8 cellular contexts compared by ENCODE assay signal in the genomic region with DNA sequence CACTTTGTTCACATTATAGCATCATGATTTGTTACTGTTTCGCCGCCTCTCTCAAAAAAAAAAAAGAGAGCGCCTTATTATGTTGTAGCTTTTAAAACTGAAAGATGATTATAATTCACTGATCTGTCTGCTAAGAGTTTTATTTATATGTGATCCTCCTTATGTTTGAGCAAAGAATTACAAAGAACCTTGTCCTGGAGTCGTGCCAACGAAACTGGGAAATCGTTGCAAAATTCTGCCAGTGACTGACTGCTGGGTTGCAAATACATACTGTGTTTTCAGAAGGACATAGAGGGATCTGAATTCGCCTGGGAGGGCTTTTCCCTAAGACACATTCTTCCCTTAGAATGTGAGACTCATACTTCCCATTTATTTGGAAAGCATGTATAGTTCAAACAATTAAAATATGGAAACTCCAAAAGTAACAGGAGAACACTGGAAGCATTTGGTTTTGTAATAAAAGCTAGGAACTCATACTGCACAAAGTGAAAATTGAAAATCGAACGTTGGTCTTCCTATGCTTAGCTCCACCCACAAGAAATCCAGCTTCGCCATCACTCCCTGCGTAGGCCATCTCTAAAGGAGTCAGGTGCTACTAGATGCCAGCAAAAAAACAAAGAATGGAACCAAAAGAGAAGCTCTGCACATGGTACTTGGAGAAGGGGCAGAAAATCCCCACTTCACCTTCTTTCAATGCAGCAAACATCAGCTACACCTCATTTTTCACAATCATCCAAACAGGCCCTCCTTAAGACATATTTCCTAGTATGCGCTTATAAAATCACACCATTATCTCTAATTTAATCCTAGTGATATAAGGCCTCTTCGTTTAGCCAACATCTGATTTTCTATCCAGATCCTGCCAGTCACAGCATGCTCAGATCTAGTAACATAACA. TPM values are rescaled to one million over a fixed set of nuclear protein-coding genes. Genes with fewer than 3 reads are reported as not detected.
DNase-seq lines count a peak whose midpoint lies in the region; ATAC-seq and TF ChIP-seq lines count a peak whose summit lies in the region.
"Not testable (repeated sequence)": the region's sequence is repeated elsewhere in the genome, so short reads cannot be mapped to it uniquely, and the experiment has no call there.

No MANE protein-coding gene starts in this region.

- H3K9me3 ChIP-seq in AG04450 (ENCODE audit: control insufficient read depth, insufficient read depth, low read length); Panc1 (ENCODE audit: control insufficient read depth, insufficient read depth, low read depth, low read length); right cardiac atrium (ENCODE audit: control insufficient read depth, low read length); muscle layer of colon (ENCODE audit: low read length): not testable (repeated sequence)

- H3K27ac ChIP-seq in AG04450 (ENCODE audit: low read depth, low read length) (peak overlapping the region; percentile 4), Panc1 (ENCODE audit: low read length) (peak overlapping the region; percentile 98), dorsolateral prefrontal cortex (peak overlapping the region in 53 of 59 donors; percentile 9 to 98 (median 75)), right cardiac atrium (ENCODE audit: low read length) (peak overlapping the region; percentile 13), muscle layer of colon (ENCODE audit: low read depth, low read length) (peak overlapping the region; percentile 52)

- not testable (repeated sequence) for H3K27me3 Mint-ChIP-seq in activated T-helper 17 cell treated with anti-CD3 and anti-CD28 coated beads, Interleukin-2, amount 50 U/mL, for 72 hours

- H3K4me1 Mint-ChIP-seq in activated T-helper 17 cell treated with anti-CD3 and anti-CD28 coated beads, Interleukin-2, amount 50 U/mL, for 72 hours, result peaks cover 33% of the 10 kb centered on the region

- not testable (repeated sequence) for H3K36me3 ChIP-seq in Panc1 (ENCODE audit: control insufficient read depth, insufficient read depth, low read length); muscle layer of colon (ENCODE audit: insufficient read depth, low read length)

- WGBS in right cardiac atrium, result 38% methylated on average over 13 of the region's 13 CpGs

- not testable (repeated sequence) for H3K27me3 ChIP-seq in AG04450 (ENCODE audit: control insufficient read depth, insufficient read depth, low read length); Panc1 (ENCODE audit: control insufficient read depth, insufficient read depth, low read length); dorsolateral prefrontal cortex; right cardiac atrium (ENCODE audit: control insufficient read depth, insufficient read depth); muscle layer of colon (ENCODE audit: control insufficient read depth in 1 of 2, insufficient read depth in 2 of 2, low read length in 2 of 2)

- H3K9me3 Mint-ChIP-seq in activated T-helper 17 cell treated with anti-CD3 and anti-CD28 coated beads, Interleukin-2, amount 50 U/mL, for 72 hours, result not testable (repeated sequence)

- peaks cover 17% of the 10 kb centered on the region for H3K36me3 Mint-ChIP-seq in activated T-helper 17 cell treated with anti-CD3 and anti-CD28 coated beads, Interleukin-2, amount 50 U/mL, for 72 hours (ENCODE audit: low read depth)

- intact Hi-C loops in Panc1 (cut with micrococcal nuclease; ENCODE audit: unreplicated experiment), result loop anchor here (10.0 kb wide), 2 partner anchors 138 to 318 kb away; no protein-coding TSS in a partner anchor
- intact Hi-C loops in dorsolateral prefrontal cortex (cut with DNase I), result loop anchor here (5.0 to 10.0 kb wide), 4 partner anchors 81 to 321 kb away; no protein-coding TSS in a partner anchor
- intact Hi-C loops in right cardiac atrium (cut with DNase I), result loop anchor here in 1 of 4 donors (10.0 kb wide), 1 partner anchor 138 kb away; no protein-coding TSS in a partner anchor

- POLR2A ChIA-PET in AG04450 (lab: Yijun Ruan, JAX), result not testable (repeated sequence)
- POLR2A ChIA-PET in Panc1 (lab: Charles Lee), result interaction anchor here (0.5 to 2.3 kb wide), 8 partner anchors 13 to 311 kb away, joined by 3 to 17 read pairs (median 6); no protein-coding TSS in a partner anchor

- BruUV-seq in Panc1 (replicated peaks; lab: Mats Ljungman, UMichigan), result not testable (repeated sequence)

- DNase-seq in AG04450 (ENCODE audit: low read depth, low spot score); Panc1 (ENCODE audit: low read depth, low spot score); dorsolateral prefrontal cortex; right cardiac atrium: not testable (repeated sequence)
- peak; percentile 81 for DNase-seq in HT-29 (ENCODE audit: low spot score)
- DNase-seq in stimulated activated CD4-positive, alpha-beta T cell treated with anti-CD3 and anti-CD28 coated beads, Interleukin-15, amount 100 ng/mL, for 24 hours, result peak; percentile 32

- not testable (repeated sequence) for H3K9ac ChIP-seq in muscle layer of colon (ENCODE audit: low read length)

- H3K4me3 Mint-ChIP-seq in activated T-helper 17 cell treated with anti-CD3 and anti-CD28 coated beads, Interleukin-2, amount 50 U/mL, for 72 hours, result peak overlapping the region; percentile 86

- not testable (repeated sequence) for TF ChIP-seq CTCF in AG04450 (IDR thresholded peaks at IDR 0.05; ENCODE audit: low read depth, low read length); Panc1 (IDR thresholded peaks at IDR 0.05); dorsolateral prefrontal cortex (IDR thresholded peaks at IDR 0.05 in 54 of 56, conservative IDR thresholded peaks at IDR 0.05 in 2 of 56; ENCODE audit: low read depth in 1 of 56, partially characterized antibody in 56 of 56)

- H3K27ac Mint-ChIP-seq in activated T-helper 17 cell treated with anti-CD3 and anti-CD28 coated beads, Interleukin-2, amount 50 U/mL, for 72 hours, result peak overlapping the region; percentile 90

- CTCF ChIA-PET in AG04450 (lab: Charles Lee), result interaction anchor here (0.6 to 2.8 kb wide), 4 partner anchors 319 to 362 kb away, joined by 3 to 11 read pairs (median 8); no protein-coding TSS in a partner anchor
- CTCF ChIA-PET in Panc1 (lab: Charles Lee), result interaction anchor here (0.7 kb wide), 1 partner anchor 345 kb away, joined by 3 read pairs; no protein-coding TSS in a partner anchor

- not testable (repeated sequence) for ATAC-seq in Panc1; activated T-helper 17 cell treated with anti-CD3 and anti-CD28 coated beads, Interleukin-2, amount 50 U/mL, for 72 hours (replicated peaks); right cardiac atrium

- in situ Hi-C loops in Panc1 (cut with HindIII; ENCODE audit: low pct_unique_long_range_greater_than_20kb, low sequenced_read_pairs), result not testable (repeated sequence)

- peaks cover 33% of the 10 kb centered on the region for H3K4me1 ChIP-seq in Panc1 (ENCODE audit: control insufficient read depth, insufficient read depth, low read length)
- not testable (repeated sequence) for H3K4me1 ChIP-seq in right cardiac atrium (ENCODE audit: control insufficient read depth, insufficient read depth, low read length); muscle layer of colon (ENCODE audit: insufficient read depth, low read length)

- H3K4me3 ChIP-seq in AG04450 (ENCODE audit: low read depth, low read length) (0 out of 2 replicates have a peak overlapping the region, but pooled peaks have one; percentile 7), Panc1 (ENCODE audit: low read depth in 2 of 2, low read length in 2 of 2) (peak overlapping the region; percentile 53 to 66), dorsolateral prefrontal cortex (peak overlapping the region in 8 of 59 donors; percentile 2 to 36 (median 22))
- not testable (repeated sequence) for H3K4me3 ChIP-seq in right cardiac atrium (ENCODE audit: low read length); muscle layer of colon (ENCODE audit: low read depth in 1 of 2, low read length in 2 of 2)

RNA-seq across cellular contexts. Expression of gene ZNF217, which starts 2.8 kb away (rescaled TPM):
- polyA plus RNA-seq in AG04450 (2011; rRNA removed) (16.6 and 17.0 TPM in 2 replicates), right cardiac atrium (4.5 TPM)
- 32.2 and 34.8 TPM in 2 replicates for polyA minus RNA-seq in AG04450 (2011; rRNA and poly(A)+ RNA removed)
- total RNA-seq in HT-29 (2014; rRNA removed; shearing (Covaris generic)), result 16.9 and 19.2 TPM in 2 replicates
- total RNA-seq in Panc1 (2021; ENCODE audit: unreplicated experiment) (210 TPM), dorsolateral prefrontal cortex (10 to 100 TPM in 20 of 120 experiments, 1 to 10 TPM in 100; 3.0 to 16.2 (median 7.4) TPM), right cardiac atrium (10 to 100 TPM in 2 of 4 donors, 1 to 10 TPM in 2; 8.5 to 15.6 (median 11.6) TPM)
- 80.1 TPM for polyA plus RNA-seq in Panc1 (2012; ENCODE audit: insufficient read length)
- 10 to 100 TPM; 52.7 to 54.2 TPM for total RNA-seq in activated T-helper 17 cell treated with anti-CD3 and anti-CD28 coated beads, Interleukin-2, amount 50 U/mL, for 72 hours

Comparison
In these comparisons a context has a peak if more than half of its experiments do, and no peak if none do; other contexts are left out.
1. H3K27ac ChIP-seq: peak in every context shown above with its lines; median percentile 98 in Panc1; 75 in dorsolateral prefrontal cortex; 52 in muscle layer of colon; 13 in right cardiac atrium; 4 in AG04450.